Comparison of ENCODE assay signal across 20 cellular contexts in the genomic region with DNA sequence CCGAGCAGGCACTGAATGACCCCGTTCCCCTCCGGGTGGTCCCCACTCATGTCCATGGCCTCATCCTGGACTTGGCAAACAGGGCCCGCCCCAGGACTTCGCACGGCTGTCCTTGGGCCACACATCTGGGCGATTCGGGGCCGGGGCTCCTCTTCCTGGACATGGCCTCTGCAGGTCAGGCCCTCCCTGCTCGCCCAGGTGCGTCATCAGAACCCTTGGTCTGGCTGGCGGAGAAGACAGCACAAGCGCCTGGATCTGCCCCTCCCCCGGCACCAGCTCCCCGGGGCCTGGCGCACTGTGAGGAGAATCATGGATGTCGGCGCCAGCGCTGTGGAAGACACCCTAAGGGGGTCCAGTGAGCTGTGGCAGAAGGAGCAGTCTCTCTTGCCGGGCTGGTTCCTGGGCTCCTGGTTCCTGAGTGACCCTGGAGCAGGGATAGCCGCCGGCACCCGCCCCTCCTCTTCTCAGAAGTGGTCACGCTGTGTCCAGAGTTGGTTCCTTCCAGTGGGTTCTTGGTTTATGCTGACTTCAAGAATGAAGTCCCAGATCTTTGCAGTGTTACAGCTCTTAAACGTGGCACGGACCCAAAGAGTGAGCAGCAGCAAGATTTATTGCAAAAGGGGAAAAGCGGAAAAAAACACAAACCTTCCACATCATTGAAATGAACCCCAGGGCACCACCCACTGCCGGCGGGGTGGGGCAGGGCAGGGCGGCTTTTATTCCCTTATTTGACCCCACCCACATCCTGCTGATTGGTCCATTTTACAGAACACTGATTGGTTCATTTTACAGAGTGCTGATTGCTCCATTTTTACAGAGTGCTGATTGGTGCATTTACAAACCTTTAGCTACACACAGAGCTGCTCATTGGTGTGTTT. TPM values are rescaled to one million over a fixed set of nuclear protein-coding genes. Genes with fewer than 3 reads are reported as not detected.
A peak's percentile ranks its signal among the peaks of the same experiment; 100 is the strongest.
DNase-seq lines count a peak whose midpoint lies in the region; ATAC-seq, FAIRE-seq and TF ChIP-seq lines count a peak whose summit lies in the region.
"Had no signal": no experiment of that assay in that cellular context is flagged by ENCODE, and none has a peak within 500 bp of the region (broad histone marks: within the 10 kb centered on the region; RNA-seq: fewer than 3 reads in every experiment).

No MANE protein-coding gene starts in this region.

- CTCF ChIA-PET in CD4-positive, alpha-beta T cell (lab: Charles Lee), result no interaction called here

- H3K4me1 ChIP-seq in foreskin keratinocyte, result no peaks in the 10 kb centered on the region
- no peaks in the 10 kb centered on the region for H3K4me1 ChIP-seq in small intestine (ENCODE audit: control insufficient read depth in 2 of 2, insufficient read depth in 1 of 2, low read depth in 1 of 2, low read length in 1 of 2)

- no peak overlapping the region for H3K4me3 Mint-ChIP-seq in CD4-positive, alpha-beta T cell
- H3K4me3 Mint-ChIP-seq: activated B cell treated with CpG ODN at 0.5 μM for 24 hours; activated naive CD4-positive, alpha-beta T cell treated with anti-CD3 and anti-CD28 coated beads, Interleukin-2, amount 50 U/mL, for 24 hours; effector memory CD8-positive, alpha-beta T cell; memory B cell; stimulated activated naive CD8-positive, alpha-beta T cell treated with anti-CD3 and anti-CD28 coated beads, Interleukin-15, Interleukin-2, amounts not matched to agents 100 ng/mL and 50 ng/mL, for 24 hours; T-cell had no signal

- no peaks in the 10 kb centered on the region for H3K9me3 Mint-ChIP-seq in CD4-positive, alpha-beta T cell
- H3K9me3 Mint-ChIP-seq: activated B cell treated with CpG ODN at 0.5 μM for 24 hours; activated naive CD4-positive, alpha-beta T cell treated with anti-CD3 and anti-CD28 coated beads, Interleukin-2, amount 50 U/mL, for 24 hours; effector memory CD8-positive, alpha-beta T cell; memory B cell; stimulated activated naive CD8-positive, alpha-beta T cell treated with anti-CD3 and anti-CD28 coated beads, Interleukin-15, Interleukin-2, amounts not matched to agents 100 ng/mL and 50 ng/mL, for 24 hours; T-cell had no signal

- H3K27me3 ChIP-seq in CD4-positive, alpha-beta T cell (ENCODE audit: control insufficient read depth, insufficient read depth, low read length), result no peaks in the 10 kb centered on the region
- H3K27me3 ChIP-seq in foreskin keratinocyte, result peaks cover 38% of the 10 kb centered on the region
- no peaks in the 10 kb centered on the region for H3K27me3 ChIP-seq in small intestine (ENCODE audit: control insufficient read depth in 2 of 2, insufficient read depth in 2 of 2, low read length in 2 of 2)
- H3K27me3 ChIP-seq: vagina had no signal

- no peaks in the 10 kb centered on the region for H3K36me3 Mint-ChIP-seq in CD4-positive, alpha-beta T cell (ENCODE audit: low read depth)
- H3K36me3 Mint-ChIP-seq: activated naive CD4-positive, alpha-beta T cell treated with anti-CD3 and anti-CD28 coated beads, Interleukin-2, amount 50 U/mL, for 24 hours; memory B cell; T-cell had no signal

- H3K27ac ChIP-seq in CD4-positive, alpha-beta T cell (ENCODE audit: low read depth, low read length), result no peak overlapping the region
- no peak overlapping the region for H3K27ac ChIP-seq in foreskin keratinocyte
- no peak overlapping the region for H3K27ac ChIP-seq in small intestine (ENCODE audit: low read depth in 1 of 2, low read length in 1 of 2)
- H3K27ac ChIP-seq: neutrophil, vagina had no signal

- no peak overlapping the region for H3K27ac Mint-ChIP-seq in CD4-positive, alpha-beta T cell
- H3K27ac Mint-ChIP-seq: activated B cell treated with CpG ODN at 0.5 μM for 24 hours; effector memory CD8-positive, alpha-beta T cell; stimulated activated naive CD8-positive, alpha-beta T cell treated with anti-CD3 and anti-CD28 coated beads, Interleukin-15, Interleukin-2, amounts not matched to agents 100 ng/mL and 50 ng/mL, for 24 hours; T-cell had no signal

- no peak for DNase-seq in CD4-positive, alpha-beta T cell
- DNase-seq in NOMO-1 (lab: John Stamatoyannopoulos, UW; ENCODE audit: unreplicated experiment in 2 of 2), result peak; percentile 37 to 61
- DNase-seq in foreskin keratinocyte, result no peak
- DNase-seq in small intestine, result peak; percentile 50
- no peak for DNase-seq in AG08395 (ENCODE audit: low spot score)
- no peak for DNase-seq in GOT3 (lab: John Stamatoyannopoulos, UW)
- DNase-seq: activated B cell treated with CpG ODN at 0.5 μM for 24 hours; activated T-cell treated with anti-CD3 and anti-CD28 coated beads for 4 hours; effector memory CD8-positive, alpha-beta T cell; GDM1; NCI-H1694 treated with DMSO at 0.1 percent for 48 hours; NCI-H510A; T-cell had no signal

- peaks cover 11% of the 10 kb centered on the region for H3K4me1 Mint-ChIP-seq in CD4-positive, alpha-beta T cell (ENCODE audit: low read depth)
- H3K4me1 Mint-ChIP-seq: activated naive CD4-positive, alpha-beta T cell treated with anti-CD3 and anti-CD28 coated beads, Interleukin-2, amount 50 U/mL, for 24 hours had no signal

- peak; percentile 23 for ATAC-seq in CD4-positive, alpha-beta T cell (ENCODE audit: poor library complexity)
- peak; percentile 31 for ATAC-seq in foreskin keratinocyte
- no peak for ATAC-seq in GM21515 (IDR thresholded peaks at IDR 0.05; ENCODE audit: unreplicated experiment)
- ATAC-seq: effector memory CD8-positive, alpha-beta T cell; T-cell had no signal

- POLR2A ChIA-PET in CD4-positive, alpha-beta T cell (lab: Charles Lee), result no interaction called here

- no peaks in the 10 kb centered on the region for H3K9me3 ChIP-seq in CD4-positive, alpha-beta T cell (ENCODE audit: control insufficient read depth, low read length)
- no peaks in the 10 kb centered on the region for H3K9me3 ChIP-seq in small intestine (ENCODE audit: control insufficient read depth, low read depth)
- H3K9me3 ChIP-seq: neutrophil, vagina had no signal

- H3K27me3 Mint-ChIP-seq in CD4-positive, alpha-beta T cell, result peaks cover 5% of the 10 kb centered on the region
- H3K27me3 Mint-ChIP-seq: activated naive CD4-positive, alpha-beta T cell treated with anti-CD3 and anti-CD28 coated beads, Interleukin-2, amount 50 U/mL, for 24 hours; stimulated activated naive CD8-positive, alpha-beta T cell treated with anti-CD3 and anti-CD28 coated beads, Interleukin-15, Interleukin-2, amounts not matched to agents 100 ng/mL and 50 ng/mL, for 24 hours had no signal

- WGBS in small intestine, 3 donors, result 77 to 83% (median 80%) methylated on average over 30 of the region's 30 CpGs

- H3K4me3 ChIP-seq in small intestine (ENCODE audit: low read depth in 1 of 2, low read length in 2 of 2), result no peak overlapping the region
- H3K4me3 ChIP-seq: smooth muscle cell, vagina had no signal

- FAIRE-seq in small intestine (lab: Jason Lieb, UNC), result no peak

- TF ChIP-seq CTCF in CD4-positive, alpha-beta T cell (IDR thresholded peaks at IDR 0.05), result no peak
- no peak for TF ChIP-seq CTCF in foreskin keratinocyte (conservative IDR thresholded peaks at IDR 0.05)

- H3K36me3 ChIP-seq in small intestine (ENCODE audit: control insufficient read depth in 2 of 2, insufficient read depth in 2 of 2, low read length in 2 of 2), result no peaks in the 10 kb centered on the region
- H3K36me3 ChIP-seq: neutrophil, vagina had no signal

- intact Hi-C loops in CD4-positive, alpha-beta T cell (cut with DNase I, micrococcal nuclease), result loop anchor here in 1 of 2 experiments (2.0 kb wide), 1 partner anchor 29 kb away; no protein-coding TSS in a partner anchor

RNA-seq across cellular contexts. Expression of a gene that starts 25.9 kb away (rescaled TPM):
- 10 to 100 TPM; 47.9 to 51.7 TPM for total RNA-seq in CD4-positive, alpha-beta T cell
- 3.7 and 4.3 TPM in 2 replicates for total RNA-seq in foreskin keratinocyte
- polyA plus RNA-seq in foreskin keratinocyte (2.4 and 2.6 TPM in 2 replicates), small intestine (10 to 100 TPM; 32.7 to 49.2 (median 39.8) TPM)

Comparison
In these comparisons a context has a peak if more than half of its experiments do, and no peak if none do; other contexts are left out.
1. DNase-seq: peak in NOMO-1 (2 of 2) and small intestine (single experiment); none in CD4-positive, alpha-beta T cell (0 of 10), foreskin keratinocyte (0 of 2), AG08395 (single experiment) and GOT3 (single experiment).